Comparison of ENCODE assay signal across 25 cellular contexts in genomic region chr12:123976227-123976826, GRCh38.
"Had no signal": no experiment of that assay in that cellular context is flagged by ENCODE, and none has a peak within 500 bp of the region (broad histone marks: within the 10 kb centered on the region; RNA-seq: fewer than 3 reads in every experiment).

No MANE protein-coding gene starts in this region.

- H3K9me3 Mint-ChIP-seq: activated CD4-positive, alpha-beta T cell treated with anti-CD3 and anti-CD28 coated beads, Interleukin-2, amount 10 ng/mL, durations not matched to agents 7 days and 5 days; activated CD8-positive, alpha-beta T cell treated with anti-CD3 and anti-CD28 coated beads for 36 hours; activated naive CD8-positive, alpha-beta T cell treated with anti-CD3 and anti-CD28 coated beads, Interleukin-2, amount 50 U/mL, for 24 hours; natural killer cell; stimulated activated naive B cell treated with anti-CD40 and anti-IgM and Interleukin-4, amounts not matched to agents 10 μg/mL and 1 μg/mL and 100 μg/mL, for 72 hours had no signal

- H3K27ac Mint-ChIP-seq: activated CD4-positive, alpha-beta T cell treated with anti-CD3 and anti-CD28 coated beads, Interleukin-2, amount 10 ng/mL, durations not matched to agents 7 days and 5 days; activated CD8-positive, alpha-beta memory T cell treated with anti-CD3 and anti-CD28 coated beads, Interleukin-2, amount 10 ng/mL, durations not matched to agents 7 days and 5 days; activated CD8-positive, alpha-beta T cell treated with anti-CD3 and anti-CD28 coated beads for 36 hours; activated naive CD8-positive, alpha-beta T cell treated with anti-CD3 and anti-CD28 coated beads, Interleukin-2, amount 50 U/mL, for 24 hours; stimulated activated naive B cell treated with anti-CD40 and anti-IgM and Interleukin-4, amounts not matched to agents 10 μg/mL and 1 μg/mL and 100 μg/mL, for 72 hours had no signal

- H3K27me3 ChIP-seq: body of pancreas, sigmoid colon had no signal

- H3K4me3 Mint-ChIP-seq: activated CD4-positive, alpha-beta T cell treated with anti-CD3 and anti-CD28 coated beads, Interleukin-2, amount 10 ng/mL, durations not matched to agents 7 days and 5 days; activated CD8-positive, alpha-beta memory T cell treated with anti-CD3 and anti-CD28 coated beads, Interleukin-2, amount 10 ng/mL, durations not matched to agents 7 days and 5 days; activated CD8-positive, alpha-beta T cell treated with anti-CD3 and anti-CD28 coated beads for 36 hours; activated naive CD8-positive, alpha-beta T cell treated with anti-CD3 and anti-CD28 coated beads, Interleukin-2, amount 50 U/mL, for 24 hours; stimulated activated naive B cell treated with anti-CD40 and anti-IgM and Interleukin-4, amounts not matched to agents 10 μg/mL and 1 μg/mL and 100 μg/mL, for 72 hours had no signal

- H3K36me3 Mint-ChIP-seq: natural killer cell had no signal

- H3K27me3 Mint-ChIP-seq: activated CD4-positive, alpha-beta T cell treated with anti-CD3 and anti-CD28 coated beads, Interleukin-2, amount 10 ng/mL, durations not matched to agents 7 days and 5 days; activated CD8-positive, alpha-beta memory T cell treated with anti-CD3 and anti-CD28 coated beads, Interleukin-2, amount 10 ng/mL, durations not matched to agents 7 days and 5 days; activated CD8-positive, alpha-beta T cell treated with anti-CD3 and anti-CD28 coated beads for 36 hours; stimulated activated naive B cell treated with anti-CD40 and anti-IgM and Interleukin-4, amounts not matched to agents 10 μg/mL and 1 μg/mL and 100 μg/mL, for 72 hours had no signal

- ATAC-seq: activated CD8-positive, alpha-beta memory T cell treated with anti-CD3 and anti-CD28 coated beads, Interleukin-2, amount 10 ng/mL, durations not matched to agents 7 days and 5 days; activated CD8-positive, alpha-beta T cell treated with anti-CD3 and anti-CD28 coated beads for 36 hours; activated naive CD8-positive, alpha-beta T cell treated with anti-CD3 and anti-CD28 coated beads, Interleukin-2, amount 50 U/mL, for 24 hours; body of pancreas; esophagus mucosa; natural killer cell; stimulated activated naive B cell treated with anti-CD40 and anti-IgM and Interleukin-4, amounts not matched to agents 10 μg/mL and 1 μg/mL and 100 μg/mL, for 72 hours had no signal

- DNase-seq: activated CD4-positive, alpha-beta T cell treated with anti-CD3 and anti-CD28 coated beads, Interleukin-2, amount 10 ng/mL, durations not matched to agents 7 days and 5 days; activated CD4-positive, CD25-positive, alpha-beta regulatory T cell treated with anti-CD3 and anti-CD28 coated beads, Interleukin-2, amount 50 U/mL, for 72 hours; activated CD8-positive, alpha-beta memory T cell treated with anti-CD3 and anti-CD28 coated beads, Interleukin-2, amount 10 ng/mL, durations not matched to agents 7 days and 5 days; activated CD8-positive, alpha-beta T cell treated with anti-CD3 and anti-CD28 coated beads for 36 hours; activated gamma-delta T cell; activated naive CD4-positive, alpha-beta T cell treated with anti-CD3 and anti-CD28 coated beads, Interleukin-2, amount 50 U/mL, for 16 hours; activated naive CD8-positive, alpha-beta T cell treated with anti-CD3 and anti-CD28 coated beads, Interleukin-2, amount 50 U/mL, for 24 hours; activated T-cell treated with anti-CD3 and anti-CD28 coated beads for 4 hours; body of pancreas; dermis blood vessel endothelial cell; effector CD8-positive, alpha-beta T cell; foreskin melanocyte; hippocampal formation; kidney glomerular epithelial cell; left ventricle myocardium inferior; midbrain; natural killer cell; posterior cingulate gyrus; retina; sigmoid colon; stimulated activated CD4-positive, alpha-beta T cell treated with anti-CD3 and anti-CD28 coated beads, Interleukin-15, amount 100 ng/mL, for 24 hours; stimulated activated naive B cell treated with anti-CD40 and anti-IgM and Interleukin-4, amounts not matched to agents 10 μg/mL and 1 μg/mL and 100 μg/mL, for 72 hours; T-helper 2 cell had no signal

- H3K4me2 ChIP-seq: smooth muscle cell had no signal

- H3K4me3 ChIP-seq: body of pancreas, left ventricle myocardium inferior, sigmoid colon, smooth muscle cell had no signal

- H3K27ac ChIP-seq: body of pancreas, left ventricle myocardium inferior, sigmoid colon had no signal

- H3K9me3 ChIP-seq: body of pancreas, left ventricle myocardium inferior, sigmoid colon had no signal
